ENCODE assay signal across 1 cellular context in the genomic region with DNA sequence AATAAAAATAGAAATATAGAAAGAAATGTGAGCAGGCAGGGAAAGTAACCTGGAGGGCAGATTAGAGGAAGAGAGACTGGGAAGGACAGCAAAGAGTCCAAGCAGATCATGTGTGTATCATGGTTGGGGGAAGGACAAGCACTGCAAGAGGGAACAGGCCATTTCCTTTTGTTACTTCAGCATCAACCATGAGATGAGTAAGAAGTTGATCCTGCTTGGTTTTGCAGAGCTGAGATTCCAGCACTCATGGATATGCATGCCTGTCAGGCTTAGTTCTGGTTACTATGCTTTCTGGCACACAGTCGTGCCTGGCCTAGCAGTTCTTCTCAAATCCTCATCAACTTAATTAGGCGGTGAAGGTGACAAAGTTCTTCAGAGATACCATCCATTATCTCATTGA.
TF ChIP-seq lines count a peak whose summit lies in the region.

No MANE protein-coding gene starts in this region.

TF ChIP-seq in GM23338, 12 proteins besides CTCF, POLR2A, EP300 and RAD21:
- TF ChIP-seq EZH2 (IDR thresholded peaks at IDR 0.05; ENCODE audit: low read depth, unreplicated experiment) (no peak), JUNB (IDR thresholded peaks at IDR 0.05; ENCODE audit: unreplicated experiment) (no peak), EZH2phosphoT487 (IDR thresholded peaks at IDR 0.05; ENCODE audit: unreplicated experiment) (no peak), POLR2AphosphoS5 (IDR thresholded peaks at IDR 0.05; ENCODE audit: low read depth) (no peak), ZNF331 (CRISPR knock-in tag; IDR thresholded peaks at IDR 0.05; ENCODE audit: low read depth) (no peak), CREB1 (CRISPR knock-in tag; IDR thresholded peaks at IDR 0.05; ENCODE audit: low read depth) (no peak), NANOG (IDR thresholded peaks at IDR 0.05; ENCODE audit: borderline replicate concordance) (no peak), ZNF114 (CRISPR knock-in tag; IDR thresholded peaks at IDR 0.05) (no peak), REST (IDR thresholded peaks at IDR 0.05; ENCODE audit: unreplicated experiment) (no peak), STAT1 (IDR thresholded peaks at IDR 0.05; ENCODE audit: unreplicated experiment) (no peak)
- TF ChIP-seq, protein P1, sequence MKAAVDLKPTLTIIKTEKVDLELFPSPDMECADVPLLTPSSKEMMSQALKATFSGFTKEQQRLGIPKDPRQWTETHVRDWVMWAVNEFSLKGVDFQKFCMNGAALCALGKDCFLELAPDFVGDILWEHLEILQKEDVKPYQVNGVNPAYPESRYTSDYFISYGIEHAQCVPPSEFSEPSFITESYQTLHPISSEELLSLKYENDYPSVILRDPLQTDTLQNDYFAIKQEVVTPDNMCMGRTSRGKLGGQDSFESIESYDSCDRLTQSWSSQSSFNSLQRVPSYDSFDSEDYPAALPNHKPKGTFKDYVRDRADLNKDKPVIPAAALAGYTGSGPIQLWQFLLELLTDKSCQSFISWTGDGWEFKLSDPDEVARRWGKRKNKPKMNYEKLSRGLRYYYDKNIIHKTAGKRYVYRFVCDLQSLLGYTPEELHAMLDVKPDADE (IDR thresholded peaks at IDR 0.05) = no peak
- TF ChIP-seq, protein P2, sequence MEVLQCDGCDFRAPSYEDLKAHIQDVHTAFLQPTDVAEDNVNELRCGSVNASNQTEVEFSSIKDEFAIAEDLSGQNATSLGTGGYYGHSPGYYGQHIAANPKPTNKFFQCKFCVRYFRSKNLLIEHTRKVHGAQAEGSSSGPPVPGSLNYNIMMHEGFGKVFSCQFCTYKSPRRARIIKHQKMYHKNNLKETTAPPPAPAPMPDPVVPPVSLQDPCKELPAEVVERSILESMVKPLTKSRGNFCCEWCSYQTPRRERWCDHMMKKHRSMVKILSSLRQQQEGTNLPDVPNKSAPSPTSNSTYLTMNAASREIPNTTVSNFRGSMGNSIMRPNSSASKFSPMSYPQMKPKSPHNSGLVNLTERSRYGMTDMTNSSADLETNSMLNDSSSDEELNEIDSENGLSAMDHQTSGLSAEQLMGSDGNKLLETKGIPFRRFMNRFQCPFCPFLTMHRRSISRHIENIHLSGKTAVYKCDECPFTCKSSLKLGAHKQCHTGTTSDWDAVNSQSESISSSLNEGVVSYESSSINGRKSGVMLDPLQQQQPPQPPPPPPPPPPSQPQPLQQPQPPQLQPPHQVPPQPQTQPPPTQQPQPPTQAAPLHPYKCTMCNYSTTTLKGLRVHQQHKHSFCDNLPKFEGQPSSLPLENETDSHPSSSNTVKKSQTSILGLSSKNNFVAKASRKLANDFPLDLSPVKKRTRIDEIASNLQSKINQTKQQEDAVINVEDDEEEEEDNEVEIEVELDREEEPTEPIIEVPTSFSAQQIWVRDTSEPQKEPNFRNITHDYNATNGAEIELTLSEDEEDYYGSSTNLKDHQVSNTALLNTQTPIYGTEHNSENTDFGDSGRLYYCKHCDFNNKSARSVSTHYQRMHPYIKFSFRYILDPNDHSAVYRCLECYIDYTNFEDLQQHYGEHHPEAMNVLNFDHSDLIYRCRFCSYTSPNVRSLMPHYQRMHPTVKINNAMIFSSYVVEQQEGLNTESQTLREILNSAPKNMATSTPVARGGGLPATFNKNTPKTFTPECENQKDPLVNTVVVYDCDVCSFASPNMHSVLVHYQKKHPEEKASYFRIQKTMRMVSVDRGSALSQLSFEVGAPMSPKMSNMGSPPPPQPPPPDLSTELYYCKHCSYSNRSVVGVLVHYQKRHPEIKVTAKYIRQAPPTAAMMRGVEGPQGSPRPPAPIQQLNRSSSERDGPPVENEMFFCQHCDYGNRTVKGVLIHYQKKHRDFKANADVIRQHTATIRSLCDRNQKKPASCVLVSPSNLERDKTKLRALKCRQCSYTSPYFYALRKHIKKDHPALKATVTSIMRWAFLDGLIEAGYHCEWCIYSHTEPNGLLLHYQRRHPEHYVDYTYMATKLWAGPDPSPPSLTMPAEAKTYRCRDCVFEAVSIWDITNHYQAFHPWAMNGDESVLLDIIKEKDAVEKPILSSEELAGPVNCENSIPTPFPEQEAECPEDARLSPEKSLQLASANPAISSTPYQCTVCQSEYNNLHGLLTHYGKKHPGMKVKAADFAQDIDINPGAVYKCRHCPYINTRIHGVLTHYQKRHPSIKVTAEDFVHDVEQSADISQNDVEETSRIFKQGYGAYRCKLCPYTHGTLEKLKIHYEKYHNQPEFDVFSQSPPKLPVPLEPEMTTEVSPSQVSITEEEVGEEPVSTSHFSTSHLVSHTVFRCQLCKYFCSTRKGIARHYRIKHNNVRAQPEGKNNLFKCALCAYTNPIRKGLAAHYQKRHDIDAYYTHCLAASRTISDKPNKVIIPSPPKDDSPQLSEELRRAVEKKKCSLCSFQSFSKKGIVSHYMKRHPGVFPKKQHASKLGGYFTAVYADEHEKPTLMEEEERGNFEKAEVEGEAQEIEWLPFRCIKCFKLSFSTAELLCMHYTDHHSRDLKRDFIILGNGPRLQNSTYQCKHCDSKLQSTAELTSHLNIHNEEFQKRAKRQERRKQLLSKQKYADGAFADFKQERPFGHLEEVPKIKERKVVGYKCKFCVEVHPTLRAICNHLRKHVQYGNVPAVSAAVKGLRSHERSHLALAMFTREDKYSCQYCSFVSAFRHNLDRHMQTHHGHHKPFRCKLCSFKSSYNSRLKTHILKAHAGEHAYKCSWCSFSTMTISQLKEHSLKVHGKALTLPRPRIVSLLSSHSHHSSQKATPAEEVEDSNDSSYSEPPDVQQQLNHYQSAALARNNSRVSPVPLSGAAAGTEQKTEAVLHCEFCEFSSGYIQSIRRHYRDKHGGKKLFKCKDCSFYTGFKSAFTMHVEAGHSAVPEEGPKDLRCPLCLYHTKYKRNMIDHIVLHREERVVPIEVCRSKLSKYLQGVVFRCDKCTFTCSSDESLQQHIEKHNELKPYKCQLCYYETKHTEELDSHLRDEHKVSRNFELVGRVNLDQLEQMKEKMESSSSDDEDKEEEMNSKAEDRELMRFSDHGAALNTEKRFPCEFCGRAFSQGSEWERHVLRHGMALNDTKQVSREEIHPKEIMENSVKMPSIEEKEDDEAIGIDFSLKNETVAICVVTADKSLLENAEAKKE (CRISPR knock-in tag; IDR thresholded peaks at IDR 0.05) = no peak
